ENCODE assay signal across 22 cellular contexts in genomic region chr20:717271-717670, GRCh38. TPM values are rescaled to one million over a fixed set of nuclear protein-coding genes. Genes with fewer than 3 reads are reported as not detected.
DNase-seq lines count a peak whose midpoint lies in the region; ATAC-seq, FAIRE-seq and TF ChIP-seq lines count a peak whose summit lies in the region.
"Had no signal": no experiment of that assay in that cellular context is flagged by ENCODE, and none has a peak within 500 bp of the region (broad histone marks: within the 10 kb centered on the region; RNA-seq: fewer than 3 reads in every experiment).

No MANE protein-coding gene starts in this region.

- H3K79me2 ChIP-seq in HepG2 (ENCODE audit: insufficient read depth, low read length): no peaks in the 10 kb centered on the region

- no peaks in the 10 kb centered on the region for H3K36me3 ChIP-seq in HepG2 (replicated peaks in 1 of 2; ENCODE audit: control insufficient read depth in 1 of 2, insufficient read depth in 2 of 2, low read length in 2 of 2)
- H3K36me3 ChIP-seq in right lobe of liver: no peaks in the 10 kb centered on the region
- no peaks in the 10 kb centered on the region for H3K36me3 ChIP-seq in neuronal stem cell (replicated peaks in 1 of 2; ENCODE audit: control insufficient read depth in 2 of 2, insufficient read depth in 2 of 2, low read length in 2 of 2)
- H3K36me3 ChIP-seq in spleen: no peaks in the 10 kb centered on the region
- H3K36me3 ChIP-seq in CD8-positive, alpha-beta T cell (ENCODE audit: insufficient read depth, low read length): no peaks in the 10 kb centered on the region

- no peak overlapping the region for H3K4me3 Mint-ChIP-seq in CD8-positive, alpha-beta T cell
- H3K4me3 Mint-ChIP-seq: CD4-positive, alpha-beta memory T cell; H9 had no signal

- 15% methylated on average over 7 of the region's 7 CpGs for WGBS in HepG2 (ENCODE audit: low lambda C conversion rate)
- WGBS in right lobe of liver (ENCODE audit: insufficient coverage, low coverage, low lambda C conversion rate, missing lambda C conversion rate): 70% methylated on average over 7 of the region's 7 CpGs
- WGBS in neuronal stem cell (ENCODE audit: extremely low coverage in 2 of 2, insufficient read length in 2 of 2, insufficient replicate concordance in 1 of 2), 2 donors: no CpG with 5 or more reads among the region's 7 CpGs
- 80 to 92% (median 89%) methylated on average over 7 of the region's 7 CpGs for WGBS in spleen, 5 donors

- H3K27me3 Mint-ChIP-seq in CD8-positive, alpha-beta T cell (ENCODE audit: low read depth): peaks cover 30% of the 10 kb centered on the region

- TF ChIP-seq RAD21 in HepG2 (CRISPR knock-in tag; IDR thresholded peaks at IDR 0.05): no peak

- TF ChIP-seq EP300 in HepG2 (IDR thresholded peaks at IDR 0.05; ENCODE audit: low read depth in 2 of 2, low read length in 2 of 2): no peak
- no peak for TF ChIP-seq EP300 in HepG2 (CRISPR knock-in tag; IDR thresholded peaks at IDR 0.05; ENCODE audit: borderline replicate concordance)

- H3K27ac Mint-ChIP-seq in CD8-positive, alpha-beta T cell: no peak overlapping the region
- H3K27ac Mint-ChIP-seq: H9 had no signal

- H3K4me1 ChIP-seq in HepG2 (ENCODE audit: insufficient read depth, low read length) (no peaks in the 10 kb centered on the region), right lobe of liver (no peaks in the 10 kb centered on the region), neuronal stem cell (ENCODE audit: control insufficient read depth in 2 of 2, insufficient read depth in 1 of 2, low read depth in 1 of 2, low read length in 2 of 2) (peaks cover 0 to 7% of the 10 kb centered on the region in 2 donors), spleen (no peaks in the 10 kb centered on the region)
- no peaks in the 10 kb centered on the region for H3K4me1 ChIP-seq in CD8-positive, alpha-beta T cell (ENCODE audit: insufficient read depth, low read length)
- H3K4me1 ChIP-seq: A549, Caco-2 had no signal

- no peak overlapping the region for H2BK15ac ChIP-seq in neuronal stem cell (ENCODE audit: low read length)

- H2BK12ac ChIP-seq in neuronal stem cell (ENCODE audit: low read length): no peak overlapping the region

- H2BK5ac ChIP-seq in neuronal stem cell (ENCODE audit: low read length): no peak overlapping the region

- H2AK5ac ChIP-seq in neuronal stem cell (ENCODE audit: low read depth, low read length): peak overlapping the region; percentile 19

- H3K4me3 ChIP-seq in HepG2 (replicated peaks in 1 of 3; ENCODE audit: insufficient read depth in 1 of 3, low read depth in 2 of 3, low read length in 3 of 3): no peak overlapping the region
- H3K4me3 ChIP-seq in right lobe of liver: no peak overlapping the region
- no peak overlapping the region for H3K4me3 ChIP-seq in neuronal stem cell (ENCODE audit: low read length in 2 of 2)
- no peak overlapping the region for H3K4me3 ChIP-seq in spleen
- H3K4me3 ChIP-seq in CD8-positive, alpha-beta T cell (ENCODE audit: low read depth, low read length): no peak overlapping the region
- H3K4me3 ChIP-seq: A549, GM23248 had no signal

- peaks cover 1% of the 10 kb centered on the region for H3K79me1 ChIP-seq in neuronal stem cell (ENCODE audit: low read depth, low read length)

- no peaks in the 10 kb centered on the region; the same call in 1 of the 2 replicates for H4K20me1 ChIP-seq in HepG2 (ENCODE audit: insufficient read depth, low read length)

- no peak for DNase-seq in HepG2 (ENCODE audit: low spot score)
- no peak for DNase-seq in right lobe of liver
- DNase-seq in neuronal stem cell (ENCODE audit: low spot score): no peak
- DNase-seq in spleen: peak; percentile 9
- no peak for DNase-seq in CD8-positive, alpha-beta T cell
- DNase-seq: 8988T; ACHN; AML-193; C1 segment of cervical spinal cord; Caco-2; CD4-positive, alpha-beta memory T cell; DMS153; DND-41; H9 had no signal

- no peak for FAIRE-seq in HepG2 (lab: Jason Lieb, UNC)
- FAIRE-seq: A549, G401.6, GM12892, H1 had no signal

- H4K91ac ChIP-seq in neuronal stem cell (ENCODE audit: low read depth, low read length, poor library complexity): no peak overlapping the region

- H3K4me2 ChIP-seq in HepG2 (ENCODE audit: low read depth, low read length) (no peak overlapping the region), neuronal stem cell (ENCODE audit: insufficient read depth, low read length, poor library complexity, severe bottlenecking) (no peak overlapping the region)
- H3K4me2 ChIP-seq: A549 had no signal

- TF ChIP-seq POLR2A in HepG2 (IDR thresholded peaks at IDR 0.05; ENCODE audit: insufficient read depth in 1 of 2, low read depth in 2 of 2, low read length in 2 of 2): no peak
- no peak for TF ChIP-seq POLR2A in right lobe of liver (IDR thresholded peaks at IDR 0.05)
- TF ChIP-seq POLR2A in spleen (IDR thresholded peaks at IDR 0.05): no peak

- H3K4ac ChIP-seq in neuronal stem cell (ENCODE audit: low read length): no peak overlapping the region

- H4K8ac ChIP-seq in neuronal stem cell (ENCODE audit: low read depth, low read length): no peak overlapping the region

- no peak overlapping the region for H2BK120ac ChIP-seq in neuronal stem cell (ENCODE audit: low read depth, low read length)

- no peaks in the 10 kb centered on the region for H3K4me1 Mint-ChIP-seq in CD8-positive, alpha-beta T cell (ENCODE audit: low read depth)
- H3K4me1 Mint-ChIP-seq: CD4-positive, alpha-beta memory T cell had no signal

- no peak for ATAC-seq in HepG2
- no peak for ATAC-seq in right lobe of liver
- no peak for ATAC-seq in CD8-positive, alpha-beta T cell
- ATAC-seq in HG03457 (IDR thresholded peaks at IDR 0.05; ENCODE audit: unreplicated experiment): no peak
- ATAC-seq: A549, HCT116 had no signal

- peaks cover 5% of the 10 kb centered on the region for H3K9me3 Mint-ChIP-seq in CD8-positive, alpha-beta T cell

- CTCF ChIA-PET in HepG2 (lab: Yijun Ruan, JAX; ENCODE audit: low intra/inter-chr PET ratio, low total read pairs): no interaction called here
- CTCF ChIA-PET in CD8-positive, alpha-beta T cell (lab: Charles Lee): no interaction called here

- H2AFZ ChIP-seq in HepG2 (ENCODE audit: low read length) (no peak overlapping the region), neuronal stem cell (ENCODE audit: low read length) (no peak overlapping the region)
- H2AFZ ChIP-seq: GM23248 had no signal

- TF ChIP-seq CTCF in HepG2 (CRISPR knock-in tag; IDR thresholded peaks at IDR 0.05) (no peak), right lobe of liver (IDR thresholded peaks at IDR 0.05) (no peak), spleen (IDR thresholded peaks at IDR 0.05 in 8 of 11, conservative IDR thresholded peaks at IDR 0.05 in 3 of 11) (no peak)
- no peak for TF ChIP-seq CTCF in CD8-positive, alpha-beta T cell (IDR thresholded peaks at IDR 0.05)

- H3K27me3 ChIP-seq in HepG2 (ENCODE audit: control insufficient read depth in 1 of 2, insufficient read depth in 2 of 2, low read length in 2 of 2): peaks cover 7 to 36% of the 10 kb centered on the region in 2 experiments; a peak in 3 of 5 replicates
- no peaks in the 10 kb centered on the region for H3K27me3 ChIP-seq in right lobe of liver
- peaks cover 0 to 37% (median 1%) of the 10 kb centered on the region in 3 experiments for H3K27me3 ChIP-seq in neuronal stem cell (ENCODE audit: control insufficient read depth in 3 of 3, insufficient read depth in 3 of 3, low read depth in 1 of 3, low read length in 3 of 3)
- H3K27me3 ChIP-seq in spleen (replicated peaks in 1 of 7): peaks cover 0 to 63% (median 0%) of the 10 kb centered on the region in 7 donors
- no peaks in the 10 kb centered on the region for H3K27me3 ChIP-seq in CD8-positive, alpha-beta T cell (ENCODE audit: insufficient read depth, low read length)

- H3K18ac ChIP-seq in neuronal stem cell (ENCODE audit: low read length): no peak overlapping the region

- no peak overlapping the region for H3K23ac ChIP-seq in neuronal stem cell (ENCODE audit: low read depth, low read length, poor library complexity)

- BruUV-seq in HepG2 (replicated peaks; lab: Mats Ljungman, UMichigan): no TSS peak

- no peak overlapping the region for H3K9ac ChIP-seq in HepG2 (ENCODE audit: insufficient read depth, low read depth, low read length)
- no peak overlapping the region for H3K9ac ChIP-seq in neuronal stem cell (ENCODE audit: low read depth, low read length, poor library complexity)
- H3K9ac ChIP-seq: GM23248 had no signal

- POLR2A ChIA-PET in HepG2 (lab: Yijun Ruan, JAX): no interaction called here
- POLR2A ChIA-PET in CD8-positive, alpha-beta T cell (lab: Charles Lee): no interaction called here

- H3K14ac ChIP-seq in neuronal stem cell (ENCODE audit: low read length): no peak overlapping the region

- H3K36me3 Mint-ChIP-seq in CD8-positive, alpha-beta T cell: no peaks in the 10 kb centered on the region
- H3K36me3 Mint-ChIP-seq: CD4-positive, alpha-beta memory T cell had no signal

- intact Hi-C loops in HepG2 (cut with micrococcal nuclease; ENCODE audit: unreplicated experiment): no loop called here
- intact Hi-C loops in right lobe of liver (cut with DNase I): no loop called here
- intact Hi-C loops in spleen (cut with DNase I; ENCODE audit: low total_unique reads): no loop called here
- intact Hi-C loops in CD8-positive, alpha-beta T cell (cut with DNase I, micrococcal nuclease): no loop called here

- no peak overlapping the region for H3K27ac ChIP-seq in HepG2 (ENCODE audit: extremely low read length, insufficient read depth, low read length)
- H3K27ac ChIP-seq in right lobe of liver: no peak overlapping the region
- H3K27ac ChIP-seq in neuronal stem cell (replicated peaks; ENCODE audit: low read length): no peak overlapping the region
- H3K27ac ChIP-seq in spleen: no peak overlapping the region
- no peak overlapping the region for H3K27ac ChIP-seq in CD8-positive, alpha-beta T cell (ENCODE audit: low read depth, low read length)
- H3K27ac ChIP-seq: A549, GM23248 had no signal

- H3K9me3 ChIP-seq in HepG2 (ENCODE audit: low read length): no peaks in the 10 kb centered on the region
- no peaks in the 10 kb centered on the region for H3K9me3 ChIP-seq in right lobe of liver
- H3K9me3 ChIP-seq in neuronal stem cell (replicated peaks in 1 of 2; ENCODE audit: control insufficient read depth in 2 of 2, insufficient read depth in 1 of 2, low read depth in 1 of 2, low read length in 2 of 2): no peaks in the 10 kb centered on the region
- H3K9me3 ChIP-seq in spleen: peaks cover 0 to 27% (median 22%) of the 10 kb centered on the region in 8 donors
- no peaks in the 10 kb centered on the region for H3K9me3 ChIP-seq in CD8-positive, alpha-beta T cell (ENCODE audit: low read length)

- in situ Hi-C loops in HepG2 (cut with HindIII; ENCODE audit: extremely low pct_ligation_motif_present, low pct_unique_long_range_greater_than_20kb): no loop called here

RNA-seq across cellular contexts. Expression of gene SCRT2, which starts 41.7 kb away (rescaled TPM):
- total RNA-seq in HepG2 (2016; rRNA removed; fragmentation: Illumina TruSeq; extraction: Trizol): not detected in 2 replicates
- total RNA-seq in HepG2 (2016; cell fraction: cytosol; rRNA removed; fragmentation: Illumina TruSeq; extraction: Trizol; ENCODE audit: low read depth): not detected in 2 replicates
- not detected in 2 replicates for total RNA-seq in HepG2 (2016; cell fraction: insoluble cytoplasmic fraction; rRNA removed; fragmentation: Illumina TruSeq; extraction: Trizol)
- not detected in 2 replicates for total RNA-seq in HepG2 (2016; cell fraction: membrane; rRNA removed; fragmentation: Illumina TruSeq; extraction: Trizol)
- total RNA-seq in HepG2 (2016; cell fraction: nucleus; rRNA removed; fragmentation: Illumina TruSeq; extraction: Trizol): not detected in 2 replicates
- not detected in 2 replicates for polyA plus RNA-seq in HepG2 (2011; rRNA removed)
- polyA plus RNA-seq in HepG2 (2011; cell fraction: cytosol; rRNA removed): not detected in 2 replicates
- polyA plus RNA-seq in HepG2 (2011; cell fraction: nucleus; rRNA removed): not detected in 2 replicates
- polyA plus RNA-seq in HepG2 (2012): not detected in 2 replicates
- not detected in 2 replicates for polyA plus RNA-seq in HepG2 (2016; cell fraction: cytosol; fragmentation: Illumina TruSeq; extraction: Trizol; ENCODE audit: low read depth)
- polyA plus RNA-seq in HepG2 (2016; cell fraction: insoluble cytoplasmic fraction; fragmentation: Illumina TruSeq; extraction: Trizol; ENCODE audit: low read depth): not detected in 2 replicates
- polyA plus RNA-seq in HepG2 (2016; cell fraction: membrane; fragmentation: Illumina TruSeq; extraction: Trizol; ENCODE audit: low read depth): not detected in 2 replicates
- not detected in 2 replicates for polyA plus RNA-seq in HepG2 (2016; cell fraction: nucleus; fragmentation: Illumina TruSeq; extraction: Trizol; ENCODE audit: insufficient read depth, low read depth)
- not detected in 2 replicates for polyA minus RNA-seq in HepG2 (2011; rRNA and poly(A)+ RNA removed; ENCODE audit: low replicate concordance)
- not detected in 2 replicates for polyA minus RNA-seq in HepG2 (2011; cell fraction: cytosol; rRNA and poly(A)+ RNA removed)
- not detected in 2 replicates for polyA minus RNA-seq in HepG2 (2011; cell fraction: nucleus; rRNA and poly(A)+ RNA removed)
- not detected for total RNA-seq in right lobe of liver
- 0.06 TPM for polyA plus RNA-seq in neuronal stem cell (2013, experiment 1 of 2)
- polyA plus RNA-seq in neuronal stem cell (2013, experiment 2 of 2): 0.04 TPM
- under 1 TPM in 1 of 7 donors, not detected in 6; 0.09 TPM for total RNA-seq in spleen
- polyA plus RNA-seq in spleen: not detected
- total RNA-seq in CD8-positive, alpha-beta T cell: not detected
- total RNA-seq: Caco-2; CD4-positive, alpha-beta memory T cell; GM23248; H9 had no signal
- polyA plus RNA-seq: A549; BJ; CD4-positive, alpha-beta memory T cell; GM23248 had no signal

RNA-seq across cellular contexts. Expression of gene SLC52A3, which starts 51.0 kb away (rescaled TPM):
- total RNA-seq in HepG2 (2016; rRNA removed; fragmentation: Illumina TruSeq; extraction: Trizol): not detected in 2 replicates
- not detected in 2 replicates for total RNA-seq in HepG2 (2016; cell fraction: cytosol; rRNA removed; fragmentation: Illumina TruSeq; extraction: Trizol; ENCODE audit: low read depth)
- total RNA-seq in HepG2 (2016; cell fraction: insoluble cytoplasmic fraction; rRNA removed; fragmentation: Illumina TruSeq; extraction: Trizol): 0.04 TPM in 1 of 2 replicates, not detected in the other
- not detected in 2 replicates for total RNA-seq in HepG2 (2016; cell fraction: membrane; rRNA removed; fragmentation: Illumina TruSeq; extraction: Trizol)
- not detected in 2 replicates for total RNA-seq in HepG2 (2016; cell fraction: nucleus; rRNA removed; fragmentation: Illumina TruSeq; extraction: Trizol)
- 0.03 TPM in 1 of 2 replicates, not detected in the other for polyA plus RNA-seq in HepG2 (2011; rRNA removed)
- 0.06 TPM in 1 of 2 replicates, not detected in the other for polyA plus RNA-seq in HepG2 (2011; cell fraction: cytosol; rRNA removed)
- polyA plus RNA-seq in HepG2 (2011; cell fraction: nucleus; rRNA removed): not detected in 2 replicates
- 0.05 TPM in 1 of 2 replicates, not detected in the other for polyA plus RNA-seq in HepG2 (2012)
- not detected in 2 replicates for polyA plus RNA-seq in HepG2 (2016; cell fraction: cytosol; fragmentation: Illumina TruSeq; extraction: Trizol; ENCODE audit: low read depth)
- polyA plus RNA-seq in HepG2 (2016; cell fraction: insoluble cytoplasmic fraction; fragmentation: Illumina TruSeq; extraction: Trizol; ENCODE audit: low read depth): not detected in 2 replicates
- not detected in 2 replicates for polyA plus RNA-seq in HepG2 (2016; cell fraction: membrane; fragmentation: Illumina TruSeq; extraction: Trizol; ENCODE audit: low read depth)
- polyA plus RNA-seq in HepG2 (2016; cell fraction: nucleus; fragmentation: Illumina TruSeq; extraction: Trizol; ENCODE audit: insufficient read depth, low read depth): not detected in 2 replicates
- 0.70 TPM in 1 of 2 replicates, not detected in the other for polyA minus RNA-seq in HepG2 (2011; rRNA and poly(A)+ RNA removed; ENCODE audit: low replicate concordance)
- not detected in 2 replicates for polyA minus RNA-seq in HepG2 (2011; cell fraction: cytosol; rRNA and poly(A)+ RNA removed)
- not detected in 2 replicates for polyA minus RNA-seq in HepG2 (2011; cell fraction: nucleus; rRNA and poly(A)+ RNA removed)
- total RNA-seq in right lobe of liver: under 1 TPM in 2 of 6 experiments, not detected in 4; 0.05 to 0.62 TPM
- polyA plus RNA-seq in neuronal stem cell (2013, experiment 1 of 2): 0.07 TPM
- 0.19 TPM for polyA plus RNA-seq in neuronal stem cell (2013, experiment 2 of 2)
- under 1 TPM in 4 of 7 donors, not detected in 3; 0.17 to 0.44 (median 0.27) TPM for total RNA-seq in spleen
- under 1 TPM; 0.03 to 0.08 (median 0.04) TPM for polyA plus RNA-seq in spleen
- total RNA-seq in CD8-positive, alpha-beta T cell: not detected
- total RNA-seq: CD4-positive, alpha-beta memory T cell; GM23248 had no signal
- polyA plus RNA-seq: BJ; CD4-positive, alpha-beta memory T cell; GM23248 had no signal
